In the genomic region with DNA sequence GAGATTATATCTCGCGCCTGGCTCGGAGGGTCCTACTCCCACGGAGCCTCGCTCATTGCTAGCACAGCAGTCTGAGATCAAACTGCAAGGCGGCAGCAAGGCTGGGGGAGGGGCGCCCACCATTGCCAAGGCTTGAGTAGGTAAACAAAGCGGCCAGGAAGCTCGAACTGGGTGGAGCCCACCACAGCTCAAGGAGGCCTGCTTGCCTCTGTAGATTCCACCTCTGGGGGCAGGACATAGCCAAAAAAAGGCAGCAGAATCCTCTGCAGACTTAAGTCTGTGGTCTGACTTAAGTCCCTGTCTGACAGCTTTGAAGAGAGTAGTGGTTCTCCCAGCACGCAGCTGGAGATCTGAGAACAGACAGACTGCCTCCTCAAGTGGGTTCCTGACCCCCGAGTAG, we compare ENCODE assay signal across 10 cellular contexts. TPM values are rescaled to one million over a fixed set of nuclear protein-coding genes. Genes with fewer than 3 reads are reported as not detected.
"Had no signal": no experiment of that assay in that cellular context is flagged by ENCODE, and none has a peak within 500 bp of the region (broad histone marks: within the 10 kb centered on the region; RNA-seq: fewer than 3 reads in every experiment).

No MANE protein-coding gene starts in this region.

RNA-seq across cellular contexts. Expression of gene ATP1B4, which starts 17.3 kb away (rescaled TPM):
- total RNA-seq: HepG2, HT1080, IMR-90, M059J, PC-9, Peyer's patch, Right ventricle myocardium inferior, RPMI7951, SJCRH30 had no signal
- polyA plus RNA-seq: HepG2, IMR-90, K562 had no signal

RNA-seq across cellular contexts. Expression of gene TMEM255A, which starts 33.3 kb away (rescaled TPM):
- total RNA-seq: HT1080, IMR-90, K562 had no signal
